In the genomic region with DNA sequence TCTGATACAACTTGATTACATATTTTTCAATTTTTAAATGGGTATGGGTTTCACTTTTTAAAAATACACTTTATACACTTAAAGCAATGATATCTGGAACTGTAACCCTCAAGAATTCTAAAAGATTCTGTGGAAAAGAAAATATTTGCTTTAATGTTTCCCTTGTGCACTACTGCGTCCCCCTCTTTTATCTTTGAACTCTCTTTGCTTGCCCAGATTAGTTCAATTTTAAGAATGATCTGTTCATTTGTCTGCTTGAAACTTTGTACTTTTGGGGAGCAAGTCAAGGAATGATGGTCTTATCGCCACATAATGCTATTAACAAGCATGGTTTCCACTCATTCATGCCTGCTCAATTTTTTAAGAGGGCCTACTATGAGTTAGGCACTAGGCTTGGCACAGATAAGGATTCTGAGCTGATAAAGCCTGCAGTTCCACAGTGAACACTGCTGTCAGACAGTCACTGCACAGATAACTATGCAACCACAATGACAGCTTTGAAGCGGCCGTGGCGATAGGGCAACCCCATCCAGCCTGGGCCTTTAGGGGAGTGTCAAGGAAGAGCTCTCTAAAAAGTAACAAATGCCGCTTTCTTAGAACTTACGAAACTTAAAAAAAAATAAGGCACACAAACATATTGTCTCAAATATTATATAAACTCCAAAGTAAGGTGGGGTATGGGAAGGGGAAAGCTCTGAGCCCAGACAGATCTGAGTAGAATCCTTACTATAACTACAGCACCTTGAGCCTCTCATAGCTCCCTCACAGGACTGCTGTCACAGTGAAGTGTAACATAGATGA, we compare ENCODE assay signal across 9 cellular contexts. TPM values are rescaled to one million over a fixed set of nuclear protein-coding genes. Genes with fewer than 3 reads are reported as not detected.
DNase-seq lines count a peak whose midpoint lies in the region; ATAC-seq and TF ChIP-seq lines count a peak whose summit lies in the region.
"Had no signal": no experiment of that assay in that cellular context is flagged by ENCODE, and none has a peak within 500 bp of the region (broad histone marks: within the 10 kb centered on the region; RNA-seq: fewer than 3 reads in every experiment).

No MANE protein-coding gene starts in this region.

- intact Hi-C loops in naive thymus-derived CD4-positive, alpha-beta T cell (cut with micrococcal nuclease) = loop anchor here (1.0 to 10.0 kb wide), 5 partner anchors 9 to 359 kb away; partner anchors contain the start of gene REV3L (in 1 of the 2)
- intact Hi-C loops in esophagus squamous epithelium (cut with DNase I) (no loop called here), psoas muscle (cut with DNase I) (loop anchor here in 1 of 2 donors (10.0 kb wide), 1 partner anchor 119 kb away; no protein-coding TSS in a partner anchor)

- H3K27me3 Mint-ChIP-seq in CD8-positive, alpha-beta memory T cell = peaks cover 0 to 2% of the 10 kb centered on the region in 2 donors
- no peaks in the 10 kb centered on the region for H3K27me3 Mint-ChIP-seq in T-cell
- no peaks in the 10 kb centered on the region for H3K27me3 Mint-ChIP-seq in naive thymus-derived CD4-positive, alpha-beta T cell

- peaks cover 0 to 42% (median 2%) of the 10 kb centered on the region in 3 donors for H3K36me3 Mint-ChIP-seq in CD8-positive, alpha-beta memory T cell
- peaks cover 14% of the 10 kb centered on the region for H3K36me3 Mint-ChIP-seq in T-cell
- peaks cover 4 to 15% of the 10 kb centered on the region in 2 donors for H3K36me3 Mint-ChIP-seq in activated naive CD4-positive, alpha-beta T cell treated with anti-CD3 and anti-CD28 coated beads, Interleukin-2, amount 50 U/mL, for 72 hours
- peaks cover 0 to 46% (median 5%) of the 10 kb centered on the region in 5 donors for H3K36me3 Mint-ChIP-seq in naive thymus-derived CD4-positive, alpha-beta T cell

- no peak overlapping the region for H3K27ac Mint-ChIP-seq in CD8-positive, alpha-beta memory T cell
- no peak overlapping the region for H3K27ac Mint-ChIP-seq in T-cell
- H3K27ac Mint-ChIP-seq in activated naive CD4-positive, alpha-beta T cell treated with anti-CD3 and anti-CD28 coated beads, Interleukin-2, amount 50 U/mL, for 72 hours = no peak overlapping the region
- no peak overlapping the region for H3K27ac Mint-ChIP-seq in naive thymus-derived CD4-positive, alpha-beta T cell

- H3K4me1 Mint-ChIP-seq in CD8-positive, alpha-beta memory T cell = no peaks in the 10 kb centered on the region
- H3K4me1 Mint-ChIP-seq in T-cell = no peaks in the 10 kb centered on the region
- peaks cover 0 to 56% (median 0%) of the 10 kb centered on the region in 7 donors for H3K4me1 Mint-ChIP-seq in naive thymus-derived CD4-positive, alpha-beta T cell

- no peaks in the 10 kb centered on the region for H3K27me3 ChIP-seq in CD8-positive, alpha-beta memory T cell (ENCODE audit: insufficient read depth, low read length, poor library complexity, severe bottlenecking)
- no peaks in the 10 kb centered on the region for H3K27me3 ChIP-seq in naive thymus-derived CD4-positive, alpha-beta T cell (ENCODE audit: control insufficient read depth in 2 of 2, insufficient read depth in 2 of 2, low read length in 2 of 2)
- H3K27me3 ChIP-seq in esophagus squamous epithelium = no peaks in the 10 kb centered on the region
- no peaks in the 10 kb centered on the region for H3K27me3 ChIP-seq in psoas muscle (ENCODE audit: insufficient read depth in 3 of 3, low read length in 2 of 3)

- TF ChIP-seq CTCF in esophagus squamous epithelium (IDR thresholded peaks at IDR 0.05) = no peak
- no peak for TF ChIP-seq CTCF in psoas muscle (IDR thresholded peaks at IDR 0.05)

- peaks cover 99% of the 10 kb centered on the region for H3K4me1 ChIP-seq in CD8-positive, alpha-beta memory T cell (ENCODE audit: insufficient read depth, low read length)
- H3K4me1 ChIP-seq in naive thymus-derived CD4-positive, alpha-beta T cell (ENCODE audit: control insufficient read depth in 2 of 2, insufficient read depth in 2 of 2, low read length in 2 of 2) = peaks cover 99 to 100% of the 10 kb centered on the region in 2 donors
- H3K4me1 ChIP-seq in esophagus squamous epithelium = peaks cover 0 to 78% (median 35%) of the 10 kb centered on the region in 3 donors
- H3K4me1 ChIP-seq in psoas muscle = peaks cover 4% of the 10 kb centered on the region

- H3K36me3 ChIP-seq in CD8-positive, alpha-beta memory T cell (ENCODE audit: insufficient read depth, low read length) = peaks cover 8% of the 10 kb centered on the region
- peaks cover 0 to 8% (median 0%) of the 10 kb centered on the region in 3 experiments for H3K36me3 ChIP-seq in naive thymus-derived CD4-positive, alpha-beta T cell (ENCODE audit: control insufficient read depth in 2 of 3, insufficient read depth in 3 of 3, low read length in 3 of 3)
- H3K36me3 ChIP-seq in esophagus squamous epithelium = no peaks in the 10 kb centered on the region
- no peaks in the 10 kb centered on the region for H3K36me3 ChIP-seq in psoas muscle (ENCODE audit: insufficient read depth in 1 of 2, low read depth in 1 of 2)

- no peak overlapping the region for H3K4me3 ChIP-seq in CD8-positive, alpha-beta memory T cell (ENCODE audit: low read length)
- H3K4me3 ChIP-seq in naive thymus-derived CD4-positive, alpha-beta T cell (ENCODE audit: low read length) = peak overlapping the region; percentile 15
- no peak overlapping the region for H3K4me3 ChIP-seq in esophagus squamous epithelium
- no peak overlapping the region for H3K4me3 ChIP-seq in psoas muscle

- no peaks in the 10 kb centered on the region for H3K9me3 Mint-ChIP-seq in CD8-positive, alpha-beta memory T cell
- no peaks in the 10 kb centered on the region for H3K9me3 Mint-ChIP-seq in T-cell
- H3K9me3 Mint-ChIP-seq in activated naive CD4-positive, alpha-beta T cell treated with anti-CD3 and anti-CD28 coated beads, Interleukin-2, amount 50 U/mL, for 72 hours = no peaks in the 10 kb centered on the region
- no peaks in the 10 kb centered on the region for H3K9me3 Mint-ChIP-seq in naive thymus-derived CD4-positive, alpha-beta T cell

- TF ChIP-seq POLR2A in esophagus squamous epithelium (IDR thresholded peaks at IDR 0.05) = no peak

- no peak overlapping the region for H3K4me3 Mint-ChIP-seq in CD8-positive, alpha-beta memory T cell
- no peak overlapping the region for H3K4me3 Mint-ChIP-seq in T-cell
- no peak overlapping the region for H3K4me3 Mint-ChIP-seq in naive thymus-derived CD4-positive, alpha-beta T cell

- POLR2A ChIA-PET in CD8-positive, alpha-beta memory T cell (lab: Charles Lee) = interaction anchor here (0.6 to 3.0 kb wide), 7 partner anchors 9 to 37 kb away, joined by 3 to 11 read pairs (median 4); no protein-coding TSS in a partner anchor
- POLR2A ChIA-PET in T-cell (lab: Charles Lee) = interaction anchor here (0.6 to 1.9 kb wide), 22 partner anchors 9 to 243 kb away, joined by 3 to 26 read pairs (median 4); partner anchors contain the start of gene FYN (in 1 of the 2)
- POLR2A ChIA-PET in naive thymus-derived CD4-positive, alpha-beta T cell (lab: Charles Lee) = interaction anchor here (0.6 to 1.6 kb wide), 13 partner anchors 10 to 199 kb away, joined by 3 to 8 read pairs (median 3); partner anchors contain the start of gene FYN

- DNase-seq in CD8-positive, alpha-beta memory T cell = peak; percentile 57 to 83 (median 66)
- peak; percentile 31 to 77 (median 68) for DNase-seq in T-cell
- peak in 1 of 2 donors; percentile 65 for DNase-seq in activated naive CD4-positive, alpha-beta T cell treated with anti-CD3 and anti-CD28 coated beads, Interleukin-2, amount 50 U/mL, for 72 hours (ENCODE audit: low spot score in 2 of 2)
- DNase-seq in naive thymus-derived CD4-positive, alpha-beta T cell = peak in 7 of 9 donors; percentile 49 to 79 (median 64)
- DNase-seq in D341Med (ENCODE audit: low spot score) = no peak
- DNase-seq in esophagus squamous epithelium (lab: John Stamatoyannopoulos, UW) = no peak
- DNase-seq in NCI-H2081 treated with DMSO at 0.1 percent for 48 hours (lab: John Stamatoyannopoulos, UW) = no peak
- DNase-seq in psoas muscle = no peak

- ATAC-seq in T-cell (replicated peaks in 1 of 4) = peak; percentile 78 to 81 (median 80)
- ATAC-seq in activated naive CD4-positive, alpha-beta T cell treated with anti-CD3 and anti-CD28 coated beads, Interleukin-2, amount 50 U/mL, for 72 hours = peak; percentile 53 to 60
- peak; percentile 88 for ATAC-seq in naive thymus-derived CD4-positive, alpha-beta T cell
- ATAC-seq in psoas muscle = no peak

- WGBS in esophagus squamous epithelium, 2 donors = 80 to 82% methylated on average over 7 of the region's 7 CpGs
- 92 to 96% (median 93%) methylated on average over 7 of the region's 7 CpGs for WGBS in psoas muscle, 3 donors

- no peaks in the 10 kb centered on the region for H3K9me3 ChIP-seq in CD8-positive, alpha-beta memory T cell (ENCODE audit: low read length)
- no peaks in the 10 kb centered on the region for H3K9me3 ChIP-seq in naive thymus-derived CD4-positive, alpha-beta T cell (ENCODE audit: control insufficient read depth in 2 of 3, low read length in 3 of 3)
- H3K9me3 ChIP-seq in esophagus squamous epithelium (no peaks in the 10 kb centered on the region), psoas muscle (no peaks in the 10 kb centered on the region)
- H3K9me3 ChIP-seq: Caco-2 had no signal

- peak overlapping the region; percentile 35 for H3K27ac ChIP-seq in CD8-positive, alpha-beta memory T cell (ENCODE audit: low read depth, low read length)
- H3K27ac ChIP-seq in naive thymus-derived CD4-positive, alpha-beta T cell (ENCODE audit: low read depth, low read length) = peak overlapping the region; percentile 62
- H3K27ac ChIP-seq in esophagus squamous epithelium = peak overlapping the region in 2 of 4 donors; percentile 39 to 43
- no peak overlapping the region for H3K27ac ChIP-seq in psoas muscle

- CTCF ChIA-PET in CD8-positive, alpha-beta memory T cell (lab: Charles Lee) = interaction anchor here (0.8 to 3.0 kb wide), 14 partner anchors 8 to 153 kb away, joined by 3 to 13 read pairs (median 4); partner anchors contain the start of gene FYN
- CTCF ChIA-PET in T-cell (lab: Charles Lee) = interaction anchor here (0.8 to 2.0 kb wide), 21 partner anchors 9 to 200 kb away, joined by 3 to 13 read pairs (median 5); partner anchors contain the start of gene FYN (in 1 of the 2)
- CTCF ChIA-PET in naive thymus-derived CD4-positive, alpha-beta T cell (lab: Charles Lee) = interaction anchor here (0.7 to 2.5 kb wide), 8 partner anchors 17 to 134 kb away, joined by 3 to 7 read pairs (median 3); partner anchors contain the start of gene FYN

RNA-seq across cellular contexts. Expression of gene FYN, which starts 29.7 kb away (rescaled TPM):
- total RNA-seq in CD8-positive, alpha-beta memory T cell = 100 to 1,000 TPM; 481 to 491 TPM
- polyA plus RNA-seq in CD8-positive, alpha-beta memory T cell = 611 TPM
- total RNA-seq in T-cell (100 to 1,000 TPM; 466 to 573 (median 534) TPM), esophagus squamous epithelium (10 to 100 TPM; 11.8 to 54.6 (median 21.4) TPM), psoas muscle (10 to 100 TPM in 3 of 4 donors, 1 to 10 TPM in 1; 9.5 to 27.8 (median 15.0) TPM)
- 100 to 1,000 TPM; 287 to 304 TPM for total RNA-seq in activated naive CD4-positive, alpha-beta T cell treated with anti-CD3 and anti-CD28 coated beads, Interleukin-2, amount 50 U/mL, for 72 hours
- total RNA-seq in naive thymus-derived CD4-positive, alpha-beta T cell = 100 to 1,000 TPM; 200 to 720 (median 447) TPM
- polyA plus RNA-seq in naive thymus-derived CD4-positive, alpha-beta T cell = 100 to 1,000 TPM; 226 to 330 TPM
- 10 to 100 TPM in 1 of 3 donors, 1 to 10 TPM in 2; 7.1 to 12.3 (median 8.9) TPM for polyA plus RNA-seq in psoas muscle

Comparison
In these comparisons a context has a peak if more than half of its experiments do, and no peak if none do; other contexts are left out.
1. DNase-seq: peak in CD8-positive, alpha-beta memory T cell (5 of 5), T-cell (34 of 34) and naive thymus-derived CD4-positive, alpha-beta T cell (7 of 9); none in D341Med (single experiment), esophagus squamous epithelium (single experiment), NCI-H2081 treated with DMSO at 0.1 percent for 48 hours (single experiment) and psoas muscle (0 of 2).
2. ATAC-seq: peak in T-cell (4 of 4), activated naive CD4-positive, alpha-beta T cell treated with anti-CD3 and anti-CD28 coated beads, Interleukin-2, amount 50 U/mL, for 72 hours (2 of 2) and naive thymus-derived CD4-positive, alpha-beta T cell (single experiment); none in psoas muscle (0 of 4).